19 cellular contexts compared by ENCODE assay signal in genomic region chr11:102229510-102230119, GRCh38.
DNase-seq lines count a peak whose midpoint lies in the region; ATAC-seq and FAIRE-seq lines count a peak whose summit lies in the region.
"Had no signal": no experiment of that assay in that cellular context is flagged by ENCODE, and none has a peak within 500 bp of the region (broad histone marks: within the 10 kb centered on the region; RNA-seq: fewer than 3 reads in every experiment).

No MANE protein-coding gene starts in this region.

- FAIRE-seq in HTR-8/SVneo (lab: Jason Lieb, UNC): peak; percentile 49

- peaks cover 2% of the 10 kb centered on the region for H3K79me1 ChIP-seq in trophoblast cell (ENCODE audit: low read length)

- no peak overlapping the region for H2AK5ac ChIP-seq in trophoblast cell (ENCODE audit: low read length)

- DNase-seq in HTR-8/SVneo (ENCODE audit: insufficient read length, low spot score) (no peak), SK-MEL-5 (ENCODE audit: low read depth, low spot score) (peak; percentile 83), islet precursor cell (peak; percentile 64), trophoblast cell (peak in 1 of 2 donors; percentile 35), RPMI8226 (no peak), GM23248 (no peak)
- DNase-seq: activated gamma-delta T cell; amniotic stem cell; CD4-positive, alpha-beta T cell; cerebellar nuclear complex; DMS79 treated with DMSO at 0.1 percent for 48 hours; effector memory CD4-positive, alpha-beta T cell; esophagus squamous epithelium; NCI-H2029 treated with DMSO at 0.1 percent for 48 hours; NCI-H510A treated with DMSO at 0.1 percent for 48 hours; posterior cingulate gyrus; stimulated activated CD4-positive, alpha-beta T cell treated with anti-CD3 and anti-CD28 coated beads, Interleukin-4, amount 100 ng/mL, for 24 hours; T-helper 1 cell had no signal

- H3K9me3 ChIP-seq in trophoblast cell (ENCODE audit: insufficient read depth, low read depth, low read length) (no peaks in the 10 kb centered on the region), GM23248 (ENCODE audit: low read depth) (no peaks in the 10 kb centered on the region)
- H3K9me3 ChIP-seq: esophagus squamous epithelium had no signal

- no peak overlapping the region for H3K23ac ChIP-seq in trophoblast cell (ENCODE audit: low read length)

- peak overlapping the region; percentile 64 for H2BK5ac ChIP-seq in trophoblast cell (ENCODE audit: low read depth, low read length, poor library complexity)

- H3K4me2 ChIP-seq in trophoblast cell (ENCODE audit: low read length) (no peak overlapping the region), GM23248 (ENCODE audit: unreplicated experiment) (no peak overlapping the region)

- WGBS in trophoblast cell (ENCODE audit: extremely low coverage, insufficient coverage, insufficient read length): no CpG with 5 or more reads among the region's 4 CpGs
- WGBS in GM23248 (ENCODE audit: low coverage in 1 of 2, low lambda C conversion rate in 2 of 2, missing lambda C conversion rate in 2 of 2), 2 experiments: 81 to 83% methylated on average over 4 of the region's 4 CpGs

- peak overlapping the region; percentile 53 for H3K27ac ChIP-seq in trophoblast cell (ENCODE audit: low read depth, low read length)
- H3K27ac ChIP-seq in GM23248: no peak overlapping the region

- H3K18ac ChIP-seq in trophoblast cell (ENCODE audit: low read length): no peak overlapping the region

- H3F3A ChIP-seq in GM23248 (ENCODE audit: insufficient read depth): peaks cover 43% of the 10 kb centered on the region

- H3K4ac ChIP-seq in trophoblast cell (ENCODE audit: low read depth, low read length): no peak overlapping the region

- H3K27me3 ChIP-seq in trophoblast cell (ENCODE audit: insufficient read depth, low read length) (no peaks in the 10 kb centered on the region), GM23248 (replicated peaks; ENCODE audit: insufficient read depth) (no peaks in the 10 kb centered on the region)
- H3K27me3 ChIP-seq: esophagus squamous epithelium had no signal

- no peak for ATAC-seq in GM18909 (IDR thresholded peaks at IDR 0.05; ENCODE audit: poor library complexity, unreplicated experiment)

- no peaks in the 10 kb centered on the region for H3K9me2 ChIP-seq in GM23248 (ENCODE audit: insufficient read depth)

- H2AFZ ChIP-seq in trophoblast cell (ENCODE audit: insufficient read depth, low read length, poor library complexity): no peak overlapping the region
- no peak overlapping the region for H2AFZ ChIP-seq in GM23248

- no peaks in the 10 kb centered on the region for H4K20me1 ChIP-seq in GM23248 (ENCODE audit: insufficient read depth)

- H4K12ac ChIP-seq in trophoblast cell (ENCODE audit: low read depth, low read length): no peak overlapping the region

- no peak overlapping the region for H3K14ac ChIP-seq in trophoblast cell (ENCODE audit: low read length)

- peaks cover 7 to 23% of the 10 kb centered on the region in 2 experiments for H3K36me3 ChIP-seq in trophoblast cell (ENCODE audit: control insufficient read depth in 1 of 2, insufficient read depth in 2 of 2, low read length in 2 of 2)
- H3K36me3 ChIP-seq in GM23248 (ENCODE audit: low read depth): peaks cover 63% of the 10 kb centered on the region

- in situ Hi-C loops in SK-MEL-5 (cut with HindIII; ENCODE audit: low pct_unique_long_range_greater_than_20kb, low sequenced_read_pairs) (no loop called here), GM23248 (cut with MboI) (no loop called here)

- H3K4me3 ChIP-seq in trophoblast cell (ENCODE audit: low read depth, low read length): no peak overlapping the region
- H3K4me3 ChIP-seq in GM23248: no peak overlapping the region
- H3K4me3 ChIP-seq: esophagus squamous epithelium had no signal

- no peak overlapping the region for H4K8ac ChIP-seq in trophoblast cell (ENCODE audit: low read depth, low read length)

- H2BK120ac ChIP-seq in trophoblast cell (ENCODE audit: insufficient read depth, low read length, poor library complexity): no peak overlapping the region

- H3K4me1 ChIP-seq in trophoblast cell (ENCODE audit: control insufficient read depth in 1 of 2, insufficient read depth in 2 of 2, low read length in 2 of 2) (peaks cover 5 to 19% of the 10 kb centered on the region in 2 experiments), GM23248 (ENCODE audit: insufficient read depth) (peaks cover 32% of the 10 kb centered on the region)

- H3K79me2 ChIP-seq in trophoblast cell (ENCODE audit: control insufficient read depth, insufficient read depth, low read length, poor library complexity) (no peaks in the 10 kb centered on the region), GM23248 (ENCODE audit: insufficient read depth) (peaks cover 50% of the 10 kb centered on the region)

- H3K9ac ChIP-seq in trophoblast cell (ENCODE audit: low read length) (no peak overlapping the region), GM23248 (no peak overlapping the region)

- H2BK12ac ChIP-seq in trophoblast cell (ENCODE audit: low read length): no peak overlapping the region

- no peak overlapping the region for H4K91ac ChIP-seq in trophoblast cell (ENCODE audit: low read depth, low read length)

Comparison
In these comparisons a context has a peak if more than half of its experiments do, and no peak if none do; other contexts are left out.
1. DNase-seq: peak in SK-MEL-5 (single experiment) and islet precursor cell (single experiment); none in HTR-8/SVneo (single experiment), RPMI8226 (single experiment) and GM23248 (single experiment).